8 cellular contexts compared by ENCODE assay signal in genomic region chr17:75393523-75394331, GRCh38. TPM values are rescaled to one million over a fixed set of nuclear protein-coding genes. Genes with fewer than 3 reads are reported as not detected.
DNase-seq lines count a peak whose midpoint lies in the region; ATAC-seq and TF ChIP-seq lines count a peak whose summit lies in the region.

No MANE protein-coding gene starts in this region.

- in situ Hi-C loops in astrocyte of the cerebellum (cut with HindIII; ENCODE audit: low sequenced_read_pairs): loop anchor here (5.0 kb wide), 1 partner anchor 71 kb away; no protein-coding TSS in a partner anchor

- peak; percentile 66 for ATAC-seq in HG02870 (IDR thresholded peaks at IDR 0.05; ENCODE audit: unreplicated experiment)

- H3K36me3 ChIP-seq in hepatocyte (replicated peaks; ENCODE audit: insufficient read depth, low read depth) (no peaks in the 10 kb centered on the region), rectal smooth muscle tissue (ENCODE audit: control insufficient read depth, insufficient read depth, low read length) (peaks cover 2% of the 10 kb centered on the region), vagina (no peaks in the 10 kb centered on the region)

- TF ChIP-seq CTCF in GM12865 (IDR thresholded peaks at IDR 0.05; ENCODE audit: insufficient read depth, low read depth, low read length, missing control alignments) (no peak), astrocyte of the cerebellum (IDR thresholded peaks at IDR 0.05; ENCODE audit: low read depth, low read length, missing control alignments) (no peak), hepatocyte (IDR thresholded peaks at IDR 0.05; ENCODE audit: poor library complexity) (no peak), vagina (IDR thresholded peaks at IDR 0.05) (peak in 1 of 3 experiments; percentile 15)

- peak overlapping the region; percentile 75 for H3K4me3 ChIP-seq in GM12865 (ENCODE audit: low read depth, low read length)
- H3K4me3 ChIP-seq in astrocyte of the cerebellum (ENCODE audit: low read depth, low read length): peak overlapping the region; percentile 72
- H3K4me3 ChIP-seq in hepatocyte: peak overlapping the region; percentile 76
- H3K4me3 ChIP-seq in rectal smooth muscle tissue (ENCODE audit: low read length): peak overlapping the region; percentile 85
- peak overlapping the region; percentile 57 to 72 for H3K4me3 ChIP-seq in vagina

- peak overlapping the region; percentile 91 for H3K4me2 ChIP-seq in hepatocyte

- peak overlapping the region; percentile 73 for H2AFZ ChIP-seq in hepatocyte

- H3K9me3 ChIP-seq in hepatocyte (ENCODE audit: low read depth) (no peaks in the 10 kb centered on the region), vagina (no peaks in the 10 kb centered on the region)

- H3K4me1 ChIP-seq in hepatocyte (ENCODE audit: insufficient read depth): peaks cover 37% of the 10 kb centered on the region
- H3K4me1 ChIP-seq in rectal smooth muscle tissue (ENCODE audit: control insufficient read depth, insufficient read depth, low read length): peaks cover 19% of the 10 kb centered on the region
- H3K4me1 ChIP-seq in vagina: peaks cover 57% of the 10 kb centered on the region

- TF ChIP-seq POLR2A in vagina (IDR thresholded peaks at IDR 0.05): no peak

- intact Hi-C loops in vagina (cut with DNase I): no loop called here

- H3K27ac ChIP-seq in hepatocyte: peak overlapping the region; percentile 84
- peak overlapping the region; percentile 90 for H3K27ac ChIP-seq in rectal smooth muscle tissue (ENCODE audit: low read depth, low read length)
- peak overlapping the region; percentile 76 for H3K27ac ChIP-seq in vagina

- H3K9me2 ChIP-seq in hepatocyte (replicated peaks; ENCODE audit: insufficient read depth): no peaks in the 10 kb centered on the region

- peak overlapping the region; percentile 81 for H3K9ac ChIP-seq in rectal smooth muscle tissue (ENCODE audit: low read length)

- H3K79me2 ChIP-seq in hepatocyte: peaks cover 93% of the 10 kb centered on the region

- H3K27me3 ChIP-seq in hepatocyte: no peaks in the 10 kb centered on the region
- no peaks in the 10 kb centered on the region for H3K27me3 ChIP-seq in rectal smooth muscle tissue (ENCODE audit: control insufficient read depth, insufficient read depth, low read length)
- H3K27me3 ChIP-seq in vagina: no peaks in the 10 kb centered on the region

- H4K20me1 ChIP-seq in hepatocyte (ENCODE audit: insufficient read depth, poor library complexity, severe bottlenecking): peaks cover 30% of the 10 kb centered on the region

- DNase-seq in GM12865 (ENCODE audit: low read depth) (peak; percentile 96), NCI-H187 treated with DMSO at 0.1 percent for 48 hours (lab: John Stamatoyannopoulos, UW) (peak; percentile 78), T-helper 22 cell (ENCODE audit: low read depth) (peak; percentile 80), astrocyte of the cerebellum (ENCODE audit: low read depth) (peak; percentile 93), hepatocyte (ENCODE audit: low spot score) (peak; percentile 98), vagina (ENCODE audit: extremely low spot score in 2 of 2) (peak; percentile 96 to 98)

- WGBS in hepatocyte (ENCODE audit: low lambda C conversion rate, missing lambda C conversion rate): under 1% methylated on average over 19 of the region's 28 CpGs

RNA-seq across cellular contexts. Expression of gene GRB2, which starts 11.8 kb away (rescaled TPM):
- total RNA-seq in hepatocyte (90.6 and 101 TPM in 2 replicates), vagina (71.9 TPM)
- polyA plus RNA-seq in hepatocyte: 82.7 and 86.7 TPM in 2 replicates

Comparison
In these comparisons a context has a peak if more than half of its experiments do, and no peak if none do; other contexts are left out.
1. Peak in every context shown above with its lines: DNase-seq, ATAC-seq, H3K4me3 ChIP-seq and H3K27ac ChIP-seq.